18 cellular contexts compared by ENCODE assay signal in the genomic region with DNA sequence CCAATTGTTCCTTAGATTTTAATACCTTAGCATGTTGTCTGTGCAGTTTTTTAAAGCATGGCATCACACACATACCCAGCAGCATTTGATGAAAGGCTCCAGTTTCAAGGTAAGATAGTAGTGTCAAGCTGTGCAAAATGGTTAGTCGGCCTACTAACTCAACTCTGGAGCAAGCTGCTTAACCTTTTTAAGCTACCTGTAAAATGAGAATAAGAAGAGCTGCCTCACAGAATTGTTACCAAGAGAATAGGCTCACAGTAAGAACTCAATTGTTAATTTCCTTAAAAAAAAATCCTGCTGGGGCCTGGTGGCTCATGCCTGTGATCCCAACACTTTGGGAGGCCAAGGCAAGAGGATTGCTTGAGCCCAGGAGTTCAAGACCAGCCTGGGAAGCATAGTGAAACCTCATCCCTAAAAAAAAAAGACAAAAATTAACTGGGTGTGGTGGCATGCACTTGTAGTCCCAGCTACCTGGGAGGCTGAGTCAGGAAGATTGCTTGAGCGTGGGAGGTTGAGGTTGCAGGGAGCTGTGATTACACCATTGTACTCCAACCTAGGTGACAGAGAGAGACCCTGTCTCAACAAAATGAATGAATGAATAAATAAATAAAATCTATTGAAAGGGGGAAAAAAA.
"Had no signal": no experiment of that assay in that cellular context is flagged by ENCODE, and none has a peak within 500 bp of the region (broad histone marks: within the 10 kb centered on the region; RNA-seq: fewer than 3 reads in every experiment).

No MANE protein-coding gene starts in this region.

- H3K27me3 ChIP-seq: adrenal gland, breast epithelium, spleen had no signal

- H3K27ac ChIP-seq: adrenal gland, breast epithelium, spleen had no signal

- H3K36me3 ChIP-seq: adrenal gland, breast epithelium, spleen had no signal

- H3K9me3 Mint-ChIP-seq: activated B cell treated with CpG ODN at 0.5 μM for 24 hours; activated CD4-positive, alpha-beta memory T cell treated with anti-CD3 and anti-CD28 coated beads for 36 hours; nephron progenitor cell; T-helper 2 cell treated with Interferon-gamma antibody and Interleukin-4, amounts not matched to agents 5 μg/mL and 100 μg/mL, for 36 hours had no signal

- H3K9me3 ChIP-seq: adrenal gland, breast epithelium, spleen had no signal

- H3K4me3 ChIP-seq: adrenal gland, breast epithelium, spleen had no signal

- H3K4me1 ChIP-seq: breast epithelium had no signal

- ATAC-seq: activated naive CD4-positive, alpha-beta T cell treated with anti-CD3 and anti-CD28 coated beads, Interleukin-2, amount 50 U/mL, for 72 hours; left cardiac atrium had no signal

- H3K36me3 Mint-ChIP-seq: activated CD4-positive, alpha-beta memory T cell treated with anti-CD3 and anti-CD28 coated beads for 36 hours had no signal

- H3K27me3 Mint-ChIP-seq: activated B cell treated with CpG ODN at 0.5 μM for 24 hours; activated CD4-positive, alpha-beta memory T cell treated with anti-CD3 and anti-CD28 coated beads for 36 hours had no signal

- H3K4me1 Mint-ChIP-seq: activated B cell treated with CpG ODN at 0.5 μM for 24 hours had no signal

- H3K27ac Mint-ChIP-seq: activated B cell treated with CpG ODN at 0.5 μM for 24 hours; activated CD4-positive, alpha-beta memory T cell treated with anti-CD3 and anti-CD28 coated beads for 36 hours; activated naive CD4-positive, alpha-beta T cell treated with anti-CD3 and anti-CD28 coated beads, Interleukin-2, amount 50 U/mL, for 72 hours; nephron progenitor cell; T-helper 2 cell treated with Interferon-gamma antibody and Interleukin-4, amounts not matched to agents 5 μg/mL and 100 μg/mL, for 36 hours had no signal

- H3K4me3 Mint-ChIP-seq: activated B cell treated with CpG ODN at 0.5 μM for 24 hours; activated CD4-positive, alpha-beta memory T cell treated with anti-CD3 and anti-CD28 coated beads for 36 hours; nephron progenitor cell; T-helper 2 cell treated with Interferon-gamma antibody and Interleukin-4, amounts not matched to agents 5 μg/mL and 100 μg/mL, for 36 hours had no signal

- DNase-seq: activated B cell treated with CpG ODN at 0.5 μM for 24 hours; activated CD4-positive, alpha-beta memory T cell treated with anti-CD3 and anti-CD28 coated beads for 36 hours; activated CD4-positive, alpha-beta T cell treated with anti-CD3 and anti-CD28 coated beads for 4 hours; activated effector memory CD4-positive, alpha-beta T cell treated with Interleukin-2 at 50 U/mL for 16 hours; activated T-cell treated with anti-CD3 and anti-CD28 coated beads, Interleukin-2, amount 50 U/mL, for 1 hour; adrenal gland; cerebellar nuclear complex; effector CD4-positive, alpha-beta T cell; hypothalamus; left cardiac atrium; nephron progenitor cell; nucleus accumbens; retina; spleen; stimulated activated naive CD4-positive, alpha-beta T cell had no signal
